ENCODE assay signal across 8 cellular contexts in genomic region chr6:99434702-99435530, GRCh38. TPM values are rescaled to one million over a fixed set of nuclear protein-coding genes. Genes with fewer than 3 reads are reported as not detected.
A peak's percentile ranks its signal among the peaks of the same experiment; 100 is the strongest.
DNase-seq lines count a peak whose midpoint lies in the region; ATAC-seq, FAIRE-seq and TF ChIP-seq lines count a peak whose summit lies in the region.

No MANE protein-coding gene starts in this region.

- H3K4me1 Mint-ChIP-seq in activated CD4-positive, alpha-beta T cell treated with anti-CD3 and anti-CD28 coated beads, Interleukin-2, amount 10 ng/mL, durations not matched to agents 24 days and 14 days, result no peaks in the 10 kb centered on the region

- no peak overlapping the region for H3K27ac Mint-ChIP-seq in activated CD4-positive, alpha-beta T cell treated with anti-CD3 and anti-CD28 coated beads, Interleukin-2, amount 10 ng/mL, durations not matched to agents 24 days and 14 days

- intact Hi-C loops in heart left ventricle (cut with DNase I), result no loop called here
- intact Hi-C loops in thyroid gland (cut with DNase I), result no loop called here
- intact Hi-C loops in activated CD4-positive, alpha-beta T cell treated with anti-CD3 and anti-CD28 coated beads, Interleukin-2, amount 10 ng/mL, durations not matched to agents 24 days and 14 days (cut with micrococcal nuclease), result no loop called here

- H3K4me3 Mint-ChIP-seq in activated CD4-positive, alpha-beta T cell treated with anti-CD3 and anti-CD28 coated beads, Interleukin-2, amount 10 ng/mL, durations not matched to agents 24 days and 14 days, result no peak overlapping the region

- ATAC-seq in GM19452 (IDR thresholded peaks at IDR 0.05; ENCODE audit: unreplicated experiment), result peak; percentile 91
- ATAC-seq in HG03565 (IDR thresholded peaks at IDR 0.05; ENCODE audit: unreplicated experiment), result peak; percentile 85
- peak in 2 of 4 donors; percentile 48 to 73 for ATAC-seq in heart left ventricle

- H3K4me1 ChIP-seq in heart left ventricle (peaks cover 0 to 8% (median 0%) of the 10 kb centered on the region in 12 donors), thyroid gland (peaks cover 0 to 4% of the 10 kb centered on the region in 2 donors)

- no peaks in the 10 kb centered on the region for H3K9me3 Mint-ChIP-seq in activated CD4-positive, alpha-beta T cell treated with anti-CD3 and anti-CD28 coated beads, Interleukin-2, amount 10 ng/mL, durations not matched to agents 24 days and 14 days

- H3K9me3 ChIP-seq in heart left ventricle, result no peaks in the 10 kb centered on the region
- no peaks in the 10 kb centered on the region for H3K9me3 ChIP-seq in thyroid gland

- 4 to 13% (median 10%) methylated on average over 3 of the region's 3 CpGs for WGBS in heart left ventricle, 4 donors
- WGBS in thyroid gland, 2 donors, result 11 to 13% methylated on average over 3 of the region's 3 CpGs

- peaks cover 11% of the 10 kb centered on the region for H3K36me3 Mint-ChIP-seq in activated CD4-positive, alpha-beta T cell treated with anti-CD3 and anti-CD28 coated beads, Interleukin-2, amount 10 ng/mL, durations not matched to agents 24 days and 14 days (ENCODE audit: low read depth)

- FAIRE-seq in TTC549 (lab: Jason Lieb, UNC), result peak; percentile 92

- no peaks in the 10 kb centered on the region for H3K27me3 ChIP-seq in heart left ventricle
- no peaks in the 10 kb centered on the region for H3K27me3 ChIP-seq in thyroid gland

- H3K36me3 ChIP-seq in heart left ventricle (peaks cover 0 to 47% (median 27%) of the 10 kb centered on the region in 9 donors), thyroid gland (peaks cover 0 to 4% of the 10 kb centered on the region in 2 donors)

- TF ChIP-seq CTCF in heart left ventricle (IDR thresholded peaks at IDR 0.05) (peak; percentile 60 to 84 (median 74)), thyroid gland (IDR thresholded peaks at IDR 0.05) (peak in 5 of 6 experiments; percentile 43 to 81 (median 66))

- no peak for TF ChIP-seq POLR2A in heart left ventricle (IDR thresholded peaks at IDR 0.05)
- no peak for TF ChIP-seq POLR2A in thyroid gland (IDR thresholded peaks at IDR 0.05)

- H3K27ac ChIP-seq in heart left ventricle (no peak overlapping the region), thyroid gland (no peak overlapping the region)

- no peak overlapping the region for H3K4me3 ChIP-seq in heart left ventricle
- no peak overlapping the region for H3K4me3 ChIP-seq in thyroid gland (replicated peaks in 1 of 3)

- H3K27me3 Mint-ChIP-seq in activated CD4-positive, alpha-beta T cell treated with anti-CD3 and anti-CD28 coated beads, Interleukin-2, amount 10 ng/mL, durations not matched to agents 24 days and 14 days, result no peaks in the 10 kb centered on the region

- DNase-seq in DMS114 treated with DMSO at 0.1 percent for 48 hours (lab: John Stamatoyannopoulos, UW; ENCODE audit: unreplicated experiment) (peak; percentile 51), heart left ventricle (no peak), thyroid gland (no peak)
- no peak for DNase-seq in activated CD4-positive, alpha-beta T cell treated with anti-CD3 and anti-CD28 coated beads, Interleukin-2, amount 10 ng/mL, durations not matched to agents 24 days and 14 days
- no peak for DNase-seq in central memory CD4-positive, alpha-beta T cell

RNA-seq across cellular contexts. Expression of gene PNISR, which starts 9.8 kb away (rescaled TPM):
- total RNA-seq in heart left ventricle, result 10 to 100 TPM; 22.3 to 64.8 (median 48.9) TPM
- 10 to 100 TPM; 20.8 to 60.6 TPM for polyA plus RNA-seq in heart left ventricle
- 100 to 1,000 TPM; 183 to 302 (median 241) TPM for total RNA-seq in thyroid gland
- 109 and 117 TPM in 2 replicates for total RNA-seq in activated CD4-positive, alpha-beta T cell treated with anti-CD3 and anti-CD28 coated beads, Interleukin-2, amount 10 ng/mL, durations not matched to agents 24 days and 14 days

RNA-seq across cellular contexts. Expression of gene COQ3, which starts 40.9 kb away (rescaled TPM):
- total RNA-seq in heart left ventricle (10 to 100 TPM in 8 of 9 donors, 1 to 10 TPM in 1; 9.5 to 39.1 (median 26.3) TPM), thyroid gland (1 to 10 TPM; 5.2 to 7.0 (median 5.8) TPM)
- polyA plus RNA-seq in heart left ventricle, result 10 to 100 TPM; 31.8 to 37.7 TPM
- total RNA-seq in activated CD4-positive, alpha-beta T cell treated with anti-CD3 and anti-CD28 coated beads, Interleukin-2, amount 10 ng/mL, durations not matched to agents 24 days and 14 days, result 13.4 and 14.4 TPM in 2 replicates
